ENCODE assay signal across 23 cellular contexts in the genomic region with DNA sequence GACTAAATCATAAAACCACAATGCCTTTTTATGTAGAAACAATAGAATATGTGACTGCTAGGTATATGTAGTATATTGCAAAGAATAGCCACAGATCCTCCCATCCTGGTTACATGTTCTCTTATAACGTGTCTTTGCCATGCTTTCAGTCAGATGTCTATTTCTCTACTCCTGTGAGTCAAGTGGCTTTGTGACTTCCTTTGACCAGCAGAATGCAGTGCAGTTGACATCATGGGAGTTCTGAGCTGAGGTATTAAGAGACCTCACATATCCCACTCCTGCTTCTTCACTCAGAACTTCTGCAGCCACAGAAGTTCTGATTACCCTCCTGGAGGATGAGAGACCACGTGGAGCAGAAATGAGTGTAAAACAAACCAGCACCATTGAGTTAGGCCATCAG.
DNase-seq lines count a peak whose midpoint lies in the region; ATAC-seq and TF ChIP-seq lines count a peak whose summit lies in the region.
"Had no signal": no experiment of that assay in that cellular context is flagged by ENCODE, and none has a peak within 500 bp of the region (broad histone marks: within the 10 kb centered on the region; RNA-seq: fewer than 3 reads in every experiment).

No MANE protein-coding gene starts in this region.

- H3K79me2 ChIP-seq in fibroblast of lung (ENCODE audit: control insufficient read depth, insufficient read depth, low read length) = peaks cover 36% of the 10 kb centered on the region

- peak; percentile 73 to 85 for ATAC-seq in activated T-cell treated with anti-CD3 and anti-CD28 coated beads, Interleukin-2, amount 50 U/mL, for 72 hours (replicated peaks in 1 of 2)
- ATAC-seq in HG03432 (IDR thresholded peaks at IDR 0.05; ENCODE audit: unreplicated experiment) = no peak
- no peak for ATAC-seq in activated CD4-positive, CD25-positive, alpha-beta regulatory T cell treated with anti-CD3 and anti-CD28 coated beads, Interleukin-2, amount 50 U/mL, for 24 hours
- ATAC-seq: lower lobe of right lung; PC-3; psoas muscle; stimulated activated memory B cell treated with anti-CD40 and anti-IgM and Interleukin-4, amounts not matched to agents 10 μg/mL and 1 μg/mL and 100 μg/mL, for 72 hours had no signal

- H3K27ac ChIP-seq in fibroblast of lung (ENCODE audit: insufficient read depth, low read length) = peak overlapping the region; percentile 63
- peak overlapping the region; percentile 80 for H3K27ac ChIP-seq in substantia nigra (ENCODE audit: low read depth, low read length, poor library complexity, severe bottlenecking)
- H3K27ac ChIP-seq: BLaER1, brain microvascular endothelial cell, lower lobe of right lung had no signal

- peak overlapping the region; percentile 56 for H3K27ac Mint-ChIP-seq in activated T-cell treated with anti-CD3 and anti-CD28 coated beads, Interleukin-2, amount 50 U/mL, for 24 hours
- H3K27ac Mint-ChIP-seq in activated T-cell treated with anti-CD3 and anti-CD28 coated beads, Interleukin-2, amount 50 U/mL, for 72 hours = no peak overlapping the region
- H3K27ac Mint-ChIP-seq: stimulated activated memory B cell treated with anti-CD40 and anti-IgM and Interleukin-4, amounts not matched to agents 10 μg/mL and 1 μg/mL and 100 μg/mL, for 72 hours; type B pancreatic cell had no signal

- no peak for DNase-seq in activated T-cell treated with anti-CD3 and anti-CD28 coated beads, Interleukin-2, amount 50 U/mL, for 24 hours
- no peak for DNase-seq in activated T-cell treated with anti-CD3 and anti-CD28 coated beads for 4 hours
- peak; percentile 34 to 36 for DNase-seq in activated T-cell treated with anti-CD3 and anti-CD28 coated beads, Interleukin-2, amount 50 U/mL, for 72 hours
- no peak for DNase-seq in fibroblast of lung (ENCODE audit: low read depth in 2 of 2)
- DNase-seq in substantia nigra (lab: John Stamatoyannopoulos, UW) = no peak
- DNase-seq in NK-92 treated with Interleukin-12 subunit alpha and Interleukin-12 subunit beta, amount 100 ng/mL, for 24 hours (lab: John Stamatoyannopoulos, UW) = no peak
- DNase-seq: activated CD4-positive, CD25-positive, alpha-beta regulatory T cell treated with anti-CD3 and anti-CD28 coated beads, Interleukin-2, amount 50 U/mL, for 72 hours; brain microvascular endothelial cell; Caco-2; GM23248; lower lobe of right lung; NCI-H1092; NCI-H1930; NCI-H2227 treated with DMSO at 0.1 percent for 48 hours; NCI-H748 treated with DMSO at 0.1 percent for 48 hours; PC-3; psoas muscle; Right ventricle myocardium superior had no signal

- no peak overlapping the region for H3K9ac ChIP-seq in fibroblast of lung (ENCODE audit: insufficient read depth, low read length)
- H3K9ac ChIP-seq: BLaER1 had no signal

- no peaks in the 10 kb centered on the region for H3K27me3 Mint-ChIP-seq in activated T-cell treated with anti-CD3 and anti-CD28 coated beads, Interleukin-2, amount 50 U/mL, for 24 hours
- H3K27me3 Mint-ChIP-seq in activated T-cell treated with anti-CD3 and anti-CD28 coated beads, Interleukin-2, amount 50 U/mL, for 72 hours (ENCODE audit: low read depth) = no peaks in the 10 kb centered on the region
- H3K27me3 Mint-ChIP-seq: stimulated activated memory B cell treated with anti-CD40 and anti-IgM and Interleukin-4, amounts not matched to agents 10 μg/mL and 1 μg/mL and 100 μg/mL, for 72 hours had no signal

- H3K4me3 Mint-ChIP-seq in activated T-cell treated with anti-CD3 and anti-CD28 coated beads, Interleukin-2, amount 50 U/mL, for 24 hours = no peak overlapping the region
- H3K4me3 Mint-ChIP-seq in activated T-cell treated with anti-CD3 and anti-CD28 coated beads, Interleukin-2, amount 50 U/mL, for 72 hours = no peak overlapping the region
- H3K4me3 Mint-ChIP-seq: stimulated activated memory B cell treated with anti-CD40 and anti-IgM and Interleukin-4, amounts not matched to agents 10 μg/mL and 1 μg/mL and 100 μg/mL, for 72 hours; type B pancreatic cell had no signal

- peaks cover 78% of the 10 kb centered on the region for H3K4me1 Mint-ChIP-seq in activated T-cell treated with anti-CD3 and anti-CD28 coated beads, Interleukin-2, amount 50 U/mL, for 24 hours (ENCODE audit: low read depth)
- H3K4me1 Mint-ChIP-seq in activated T-cell treated with anti-CD3 and anti-CD28 coated beads, Interleukin-2, amount 50 U/mL, for 72 hours (ENCODE audit: low read depth) = peaks cover 66% of the 10 kb centered on the region
- H3K4me1 Mint-ChIP-seq: stimulated activated memory B cell treated with anti-CD40 and anti-IgM and Interleukin-4, amounts not matched to agents 10 μg/mL and 1 μg/mL and 100 μg/mL, for 72 hours had no signal

- H3K4me1 ChIP-seq in fibroblast of lung (ENCODE audit: control insufficient read depth, extremely low read depth, insufficient read depth, low read length) = peaks cover 16% of the 10 kb centered on the region
- H3K4me1 ChIP-seq: Caco-2, lower lobe of right lung had no signal

- no peak overlapping the region for H3K4me3 ChIP-seq in fibroblast of lung (replicated peaks in 1 of 4; ENCODE audit: control extremely low read depth in 1 of 4, insufficient read depth in 1 of 4, low read depth in 3 of 4, low read length in 4 of 4)
- H3K4me3 ChIP-seq: BLaER1, GM23248, lower lobe of right lung, psoas muscle had no signal

- H3K27me3 ChIP-seq in fibroblast of lung (ENCODE audit: control insufficient read depth, insufficient read depth, low read length) = no peaks in the 10 kb centered on the region
- H3K27me3 ChIP-seq: BLaER1, brain microvascular endothelial cell had no signal

- H4K20me1 ChIP-seq in fibroblast of lung (ENCODE audit: control insufficient read depth, extremely low read depth, insufficient read depth, low read length) = no peaks in the 10 kb centered on the region
- H4K20me1 ChIP-seq: BLaER1 had no signal

- no peaks in the 10 kb centered on the region for H3K36me3 ChIP-seq in fibroblast of lung (ENCODE audit: control insufficient read depth, insufficient read depth, low read length)
- H3K36me3 ChIP-seq: BLaER1, brain microvascular endothelial cell, lower lobe of right lung had no signal

- H2AFZ ChIP-seq in fibroblast of lung (ENCODE audit: low read length) = no peak overlapping the region
- H2AFZ ChIP-seq: GM23248 had no signal

- H3K4me2 ChIP-seq in fibroblast of lung (ENCODE audit: extremely low read depth, insufficient read depth, low read length) = no peak overlapping the region
- H3K4me2 ChIP-seq: BLaER1 had no signal

- H3K9me3 Mint-ChIP-seq in activated T-cell treated with anti-CD3 and anti-CD28 coated beads, Interleukin-2, amount 50 U/mL, for 24 hours = no peaks in the 10 kb centered on the region
- H3K9me3 Mint-ChIP-seq in activated T-cell treated with anti-CD3 and anti-CD28 coated beads, Interleukin-2, amount 50 U/mL, for 72 hours = no peaks in the 10 kb centered on the region
- H3K9me3 Mint-ChIP-seq: type B pancreatic cell had no signal

- peaks cover 77% of the 10 kb centered on the region for H3K36me3 Mint-ChIP-seq in activated T-cell treated with anti-CD3 and anti-CD28 coated beads, Interleukin-2, amount 50 U/mL, for 24 hours (ENCODE audit: low read depth)
- peaks cover 6 to 14% of the 10 kb centered on the region in 2 donors for H3K36me3 Mint-ChIP-seq in activated T-cell treated with anti-CD3 and anti-CD28 coated beads, Interleukin-2, amount 50 U/mL, for 72 hours (ENCODE audit: insufficient read depth in 2 of 2)
- H3K36me3 Mint-ChIP-seq: stimulated activated memory B cell treated with anti-CD40 and anti-IgM and Interleukin-4, amounts not matched to agents 10 μg/mL and 1 μg/mL and 100 μg/mL, for 72 hours; type B pancreatic cell had no signal

- no peaks in the 10 kb centered on the region for H3K9me3 ChIP-seq in fibroblast of lung (ENCODE audit: control insufficient read depth, insufficient read depth, low read depth, low read length)
- H3K9me3 ChIP-seq: BLaER1, Caco-2, lower lobe of right lung, psoas muscle had no signal

- no peak for TF ChIP-seq CTCF in fibroblast of lung (conservative IDR thresholded peaks at IDR 0.05 in 1 of 2, IDR thresholded peaks at IDR 0.05 in 1 of 2; ENCODE audit: low read depth in 1 of 2, low read length in 2 of 2)

Comparison
In these comparisons a context has a peak if more than half of its experiments do, and no peak if none do; other contexts are left out.
1. DNase-seq: peak in activated T-cell treated with anti-CD3 and anti-CD28 coated beads, Interleukin-2, amount 50 U/mL, for 72 hours (2 of 2); none in activated T-cell treated with anti-CD3 and anti-CD28 coated beads, Interleukin-2, amount 50 U/mL, for 24 hours (single experiment), activated T-cell treated with anti-CD3 and anti-CD28 coated beads for 4 hours (single experiment), fibroblast of lung (0 of 2), substantia nigra (0 of 49) and NK-92 treated with Interleukin-12 subunit alpha and Interleukin-12 subunit beta, amount 100 ng/mL, for 24 hours (single experiment).
2. ATAC-seq: peak in activated T-cell treated with anti-CD3 and anti-CD28 coated beads, Interleukin-2, amount 50 U/mL, for 72 hours (2 of 2); none in HG03432 (single experiment) and activated CD4-positive, CD25-positive, alpha-beta regulatory T cell treated with anti-CD3 and anti-CD28 coated beads, Interleukin-2, amount 50 U/mL, for 24 hours (0 of 2).